22 cellular contexts compared by ENCODE assay signal in genomic region chr19:17524651-17525050, GRCh38. TPM values are rescaled to one million over a fixed set of nuclear protein-coding genes. Genes with fewer than 3 reads are reported as not detected.
A peak's percentile ranks its signal among the peaks of the same experiment; 100 is the strongest.
DNase-seq lines count a peak whose midpoint lies in the region; ATAC-seq and TF ChIP-seq lines count a peak whose summit lies in the region.
"Had no signal": no experiment of that assay in that cellular context is flagged by ENCODE, and none has a peak within 500 bp of the region (broad histone marks: within the 10 kb centered on the region; RNA-seq: fewer than 3 reads in every experiment).

No MANE protein-coding gene starts in this region.

- no peaks in the 10 kb centered on the region for H3K79me2 ChIP-seq in DND-41 (ENCODE audit: insufficient read depth, low read length)

- H3K9me3 Mint-ChIP-seq in activated T-cell treated with anti-CD3 and anti-CD28 coated beads, Interleukin-2, amount 50 U/mL, for 24 hours = peaks cover 3% of the 10 kb centered on the region
- H3K9me3 Mint-ChIP-seq in activated B cell treated with CpG ODN at 0.5 μM for 24 hours = peaks cover 5% of the 10 kb centered on the region
- peaks cover 5% of the 10 kb centered on the region for H3K9me3 Mint-ChIP-seq in natural killer cell treated with Interleukin-12 subunit alpha and Interleukin-12 subunit beta and Interleukin-15 and Interleukin-18, amount 100 ng/mL, for 72 hours

- TF ChIP-seq CTCF in DND-41 (IDR thresholded peaks at IDR 0.05; ENCODE audit: borderline replicate concordance, extremely low read depth, low read length, poor library complexity, severe bottlenecking) = no peak
- no peak for TF ChIP-seq CTCF in activated B cell treated with CpG ODN at 0.5 μM for 24 hours (IDR thresholded peaks at IDR 0.05)
- no peak for TF ChIP-seq CTCF in stomach (IDR thresholded peaks at IDR 0.05)

- ATAC-seq in DND-41 (ENCODE audit: insufficient read depth, low read depth) (no peak), activated B cell treated with CpG ODN at 0.5 μM for 24 hours (ENCODE audit: low read depth) (no peak)
- no peak for ATAC-seq in natural killer cell treated with Interleukin-12 subunit alpha and Interleukin-12 subunit beta and Interleukin-15 and Interleukin-18, amount 100 ng/mL, for 72 hours
- ATAC-seq: A549; activated CD4-positive, CD25-positive, alpha-beta regulatory T cell treated with anti-CD3 and anti-CD28 coated beads, Interleukin-2, amount 50 U/mL, for 24 hours; activated CD8-positive, alpha-beta memory T cell treated with anti-CD3 and anti-CD28 coated beads, Interleukin-2, amount 10 ng/mL, durations not matched to agents 7 days and 5 days had no signal

- H3K4me3 ChIP-seq in DND-41 (ENCODE audit: low read depth in 1 of 2, low read length in 2 of 2) (no peak overlapping the region), stomach (no peak overlapping the region)
- H3K4me3 ChIP-seq: A549, breast epithelium, colonic mucosa had no signal

- POLR2A ChIA-PET in activated B cell treated with CpG ODN at 0.5 μM for 24 hours (lab: Charles Lee) = interaction anchor here (0.5 to 12.8 kb wide), 6 partner anchors 13 to 1412 kb away, joined by 3 to 347 read pairs (median 22); partner anchors contain the start of genes PGLS and SLC27A1

- no peak overlapping the region for H2AFZ ChIP-seq in DND-41 (ENCODE audit: low read depth, low read length)

- H3K4me1 Mint-ChIP-seq in activated T-cell treated with anti-CD3 and anti-CD28 coated beads, Interleukin-2, amount 50 U/mL, for 24 hours (ENCODE audit: low read depth) = peaks cover 29% of the 10 kb centered on the region
- peaks cover 79% of the 10 kb centered on the region for H3K4me1 Mint-ChIP-seq in activated B cell treated with CpG ODN at 0.5 μM for 24 hours
- H3K4me1 Mint-ChIP-seq in natural killer cell treated with Interleukin-12 subunit alpha and Interleukin-12 subunit beta and Interleukin-15 and Interleukin-18, amount 100 ng/mL, for 72 hours (ENCODE audit: low read depth in 2 of 2) = peaks cover 25 to 30% of the 10 kb centered on the region in 2 donors

- no peak overlapping the region for H3K4me2 ChIP-seq in DND-41 (ENCODE audit: insufficient read depth, low read length)
- H3K4me2 ChIP-seq: A549 had no signal

- H3K27ac Mint-ChIP-seq in activated T-cell treated with anti-CD3 and anti-CD28 coated beads, Interleukin-2, amount 50 U/mL, for 24 hours = peak overlapping the region; percentile 17
- peak overlapping the region; percentile 94 for H3K27ac Mint-ChIP-seq in activated B cell treated with CpG ODN at 0.5 μM for 24 hours
- peak overlapping the region; percentile 89 to 96 for H3K27ac Mint-ChIP-seq in natural killer cell treated with Interleukin-12 subunit alpha and Interleukin-12 subunit beta and Interleukin-15 and Interleukin-18, amount 100 ng/mL, for 72 hours
- H3K27ac Mint-ChIP-seq: type B pancreatic cell had no signal

- TF ChIP-seq EP300 in stomach (IDR thresholded peaks at IDR 0.05) = no peak

- peaks cover 20% of the 10 kb centered on the region for H3K36me3 Mint-ChIP-seq in activated T-cell treated with anti-CD3 and anti-CD28 coated beads, Interleukin-2, amount 50 U/mL, for 24 hours (ENCODE audit: low read depth)
- peaks cover 36% of the 10 kb centered on the region for H3K36me3 Mint-ChIP-seq in activated B cell treated with CpG ODN at 0.5 μM for 24 hours (ENCODE audit: low read depth)
- H3K36me3 Mint-ChIP-seq in natural killer cell treated with Interleukin-12 subunit alpha and Interleukin-12 subunit beta and Interleukin-15 and Interleukin-18, amount 100 ng/mL, for 72 hours = no peaks in the 10 kb centered on the region
- H3K36me3 Mint-ChIP-seq: type B pancreatic cell had no signal

- no peak for TF ChIP-seq POLR2A in stomach (IDR thresholded peaks at IDR 0.05)

- H3K27me3 Mint-ChIP-seq in activated T-cell treated with anti-CD3 and anti-CD28 coated beads, Interleukin-2, amount 50 U/mL, for 24 hours = no peaks in the 10 kb centered on the region
- H3K27me3 Mint-ChIP-seq in activated B cell treated with CpG ODN at 0.5 μM for 24 hours = no peaks in the 10 kb centered on the region
- H3K27me3 Mint-ChIP-seq in natural killer cell treated with Interleukin-12 subunit alpha and Interleukin-12 subunit beta and Interleukin-15 and Interleukin-18, amount 100 ng/mL, for 72 hours = no peaks in the 10 kb centered on the region

- DNase-seq in activated T-cell treated with anti-CD3 and anti-CD28 coated beads, Interleukin-2, amount 50 U/mL, for 24 hours = no peak
- DNase-seq in activated T-cell treated with anti-CD3 and anti-CD28 coated beads, Interleukin-2, amount 50 U/mL, for 48 hours = no peak
- DNase-seq in DND-41 (no peak), activated B cell treated with CpG ODN at 0.5 μM for 24 hours (no peak), stomach (no peak), CD1c-positive myeloid dendritic cell (ENCODE audit: extremely low spot score) (no peak), KG1 (lab: John Stamatoyannopoulos, UW) (no peak)
- DNase-seq in natural killer cell treated with Interleukin-12 subunit alpha and Interleukin-12 subunit beta and Interleukin-15 and Interleukin-18, amount 100 ng/mL, for 72 hours (ENCODE audit: low spot score) = no peak
- DNase-seq: activated CD8-positive, alpha-beta memory T cell treated with anti-CD3 and anti-CD28 coated beads, Interleukin-2, amount 10 ng/mL, durations not matched to agents 7 days and 5 days; activated effector memory CD4-positive, alpha-beta T cell treated with Interleukin-2 at 50 U/mL for 16 hours; amniotic stem cell; colonic mucosa; glutamatergic neuron; kidney glomerular epithelial cell; NCI-H2171 treated with DMSO at 0.1 percent for 48 hours; NCI-H526; retina; stimulated activated CD4-positive, alpha-beta T cell treated with anti-CD3 and anti-CD28 coated beads, Interleukin-4, amount 100 ng/mL, for 1 hour had no signal

- H3K4me1 ChIP-seq in DND-41 (ENCODE audit: insufficient read depth, low read length) (peaks cover 64% of the 10 kb centered on the region), stomach (peaks cover 0 to 19% (median 13%) of the 10 kb centered on the region in 4 donors)
- H3K4me1 ChIP-seq: A549, breast epithelium, colonic mucosa had no signal

- H3K4me3 Mint-ChIP-seq in activated T-cell treated with anti-CD3 and anti-CD28 coated beads, Interleukin-2, amount 50 U/mL, for 24 hours = no peak overlapping the region
- peak overlapping the region; percentile 28 for H3K4me3 Mint-ChIP-seq in activated B cell treated with CpG ODN at 0.5 μM for 24 hours
- no peak overlapping the region for H3K4me3 Mint-ChIP-seq in natural killer cell treated with Interleukin-12 subunit alpha and Interleukin-12 subunit beta and Interleukin-15 and Interleukin-18, amount 100 ng/mL, for 72 hours
- H3K4me3 Mint-ChIP-seq: activated CD8-positive, alpha-beta memory T cell treated with anti-CD3 and anti-CD28 coated beads, Interleukin-2, amount 10 ng/mL, durations not matched to agents 7 days and 5 days; type B pancreatic cell had no signal

- no peaks in the 10 kb centered on the region for H3K9me3 ChIP-seq in DND-41 (ENCODE audit: insufficient read depth, low read length, severe bottlenecking)
- H3K9me3 ChIP-seq in stomach = peaks cover 3 to 11% (median 8%) of the 10 kb centered on the region in 4 donors
- H3K9me3 ChIP-seq: A549, colonic mucosa had no signal

- intact Hi-C loops in activated B cell treated with CpG ODN at 0.5 μM for 24 hours (cut with micrococcal nuclease) (loop anchor here (5.0 to 10.0 kb wide), 3 partner anchors 48 to 650 kb away; partner anchors contain the start of genes IFI30 and MAST3), stomach (cut with DNase I; ENCODE audit: low total_unique reads) (no loop called here)

- H3K27ac ChIP-seq in DND-41 (ENCODE audit: low read length) (peak overlapping the region; percentile 49), stomach (no peak overlapping the region)
- H3K27ac ChIP-seq: A549, breast epithelium, colonic mucosa had no signal

- peaks cover 13% of the 10 kb centered on the region for H3K36me3 ChIP-seq in DND-41 (ENCODE audit: insufficient read depth, low read length)
- peaks cover 3 to 19% (median 18%) of the 10 kb centered on the region in 4 donors for H3K36me3 ChIP-seq in stomach
- H3K36me3 ChIP-seq: breast epithelium, colonic mucosa had no signal

- 92 to 94% (median 93%) methylated on average over 4 of the region's 4 CpGs for WGBS in stomach, 5 donors

- CTCF ChIA-PET in activated B cell treated with CpG ODN at 0.5 μM for 24 hours (lab: Charles Lee) = interaction anchor here (0.9 kb wide), 1 partner anchor 11 kb away, joined by 3 read pairs; no protein-coding TSS in a partner anchor

- no peak overlapping the region for H3K9ac ChIP-seq in DND-41 (ENCODE audit: low read depth, low read length)

- H3K27me3 ChIP-seq in DND-41 (ENCODE audit: insufficient read depth, low read length, poor library complexity) (no peaks in the 10 kb centered on the region), stomach (peaks cover 0 to 48% (median 0%) of the 10 kb centered on the region in 3 donors)
- H3K27me3 ChIP-seq: colonic mucosa had no signal

- H4K20me1 ChIP-seq in DND-41 (ENCODE audit: insufficient read depth, low read length) = no peaks in the 10 kb centered on the region

RNA-seq across cellular contexts. Expression of gene PGLS, which starts 13.2 kb away (rescaled TPM):
- total RNA-seq in activated B cell treated with CpG ODN at 0.5 μM for 24 hours (107 and 111 TPM in 2 replicates), stomach (100 to 1,000 TPM in 1 of 5 donors, 10 to 100 TPM in 3, 1 to 10 TPM in 1; 2.9 to 258 (median 32.9) TPM)
- 10 to 100 TPM; 42.8 to 64.6 TPM for total RNA-seq in natural killer cell treated with Interleukin-12 subunit alpha and Interleukin-12 subunit beta and Interleukin-15 and Interleukin-18, amount 100 ng/mL, for 72 hours
- 100 to 1,000 TPM in 2 of 3 donors, 10 to 100 TPM in 1; 85.0 to 120 (median 114) TPM for polyA plus RNA-seq in stomach

RNA-seq across cellular contexts. Expression of gene COLGALT1, which starts 30.8 kb away (rescaled TPM):
- 69.2 and 80.3 TPM in 2 replicates for total RNA-seq in activated B cell treated with CpG ODN at 0.5 μM for 24 hours
- 100 to 1,000 TPM in 1 of 2 donors, 10 to 100 TPM in 1; 53.9 to 122 TPM for total RNA-seq in natural killer cell treated with Interleukin-12 subunit alpha and Interleukin-12 subunit beta and Interleukin-15 and Interleukin-18, amount 100 ng/mL, for 72 hours
- 100 to 1,000 TPM in 1 of 5 donors, 10 to 100 TPM in 4; 29.6 to 273 (median 43.6) TPM for total RNA-seq in stomach
- polyA plus RNA-seq in stomach = 10 to 100 TPM; 15.1 to 36.3 (median 18.0) TPM

RNA-seq across cellular contexts. Expression of gene SLC27A1, which starts 54.3 kb away (rescaled TPM):
- total RNA-seq in activated B cell treated with CpG ODN at 0.5 μM for 24 hours = 4.3 and 4.6 TPM in 2 replicates
- 1 to 10 TPM; 2.2 to 6.0 TPM for total RNA-seq in natural killer cell treated with Interleukin-12 subunit alpha and Interleukin-12 subunit beta and Interleukin-15 and Interleukin-18, amount 100 ng/mL, for 72 hours
- 100 to 1,000 TPM in 1 of 5 donors, 10 to 100 TPM in 3, 1 to 10 TPM in 1; 5.5 to 116 (median 43.8) TPM for total RNA-seq in stomach
- 10 to 100 TPM in 1 of 3 donors, 1 to 10 TPM in 2; 4.0 to 12.7 (median 9.0) TPM for polyA plus RNA-seq in stomach

Comparison
In these comparisons a context has a peak if more than half of its experiments do, and no peak if none do; other contexts are left out.
1. H3K27ac Mint-ChIP-seq: peak in every context shown above with its lines; median percentile 94 in activated B cell treated with CpG ODN at 0.5 μM for 24 hours; 92 in natural killer cell treated with Interleukin-12 subunit alpha and Interleukin-12 subunit beta and Interleukin-15 and Interleukin-18, amount 100 ng/mL, for 72 hours; 17 in activated T-cell treated with anti-CD3 and anti-CD28 coated beads, Interleukin-2, amount 50 U/mL, for 24 hours.